1 cellular context compared by ENCODE assay signal in genomic region chr20:32463642-32464400, GRCh38.
A peak's percentile ranks its signal among the peaks of the same experiment; 100 is the strongest.
TF ChIP-seq lines count a peak whose summit lies in the region.

No MANE protein-coding gene starts in this region.

TF ChIP-seq in HepG2, 621 proteins besides CTCF, POLR2A, EP300 and RAD21 (continued from another document):
- TF ChIP-seq ZXDC (CRISPR knock-in tag; IDR thresholded peaks at IDR 0.05) (0 out of 2 replicates have a peak, but pooled peaks have one; percentile 10), FIP1L1 (IDR thresholded peaks at IDR 0.05; ENCODE audit: borderline replicate concordance, insufficient read depth, low read depth, low read length) (no peak), NR2F6 (IDR thresholded peaks at IDR 0.05) (peak; percentile 12; the same call in 1 of the 2 replicates), NR2F6 (CRISPR knock-in tag; IDR thresholded peaks at IDR 0.05) (0 out of 2 replicates have a peak, but pooled peaks have one; percentile 22), MTA1 (CRISPR knock-in tag; IDR thresholded peaks at IDR 0.05; ENCODE audit: borderline replicate concordance) (peak; percentile 71; the same call in 1 of the 2 replicates), SP4 (CRISPR knock-in tag; IDR thresholded peaks at IDR 0.05) (peak; percentile 38; the same call in 1 of the 2 replicates), ZNF546 (CRISPR knock-in tag; conservative IDR thresholded peaks at IDR 0.05) (0 out of 2 replicates have a peak, but pooled peaks have one; percentile 28), RARA (CRISPR knock-in tag; IDR thresholded peaks at IDR 0.05) (peak; percentile 55), ZFP91 (CRISPR knock-in tag; IDR thresholded peaks at IDR 0.05; ENCODE audit: borderline replicate concordance) (0 out of 2 replicates have a peak, but pooled peaks have one; percentile 12), ZNF143 (CRISPR knock-in tag; IDR thresholded peaks at IDR 0.05) (0 out of 2 replicates have a peak, but pooled peaks have one; percentile 6), ZBTB4 (CRISPR knock-in tag; IDR thresholded peaks at IDR 0.05; ENCODE audit: borderline replicate concordance) (peak; percentile 61; the same call in 1 of the 2 replicates), ZBTB10 (CRISPR knock-in tag; IDR thresholded peaks at IDR 0.05; ENCODE audit: borderline replicate concordance) (peak; percentile 24; the same call in 1 of the 2 replicates), RBM22 (optimal IDR thresholded peaks at IDR 0.05; ENCODE audit: low read length) (peak; percentile 77), ZSCAN21 (CRISPR knock-in tag; IDR thresholded peaks at IDR 0.05; ENCODE audit: borderline replicate concordance) (0 out of 2 replicates have a peak, but pooled peaks have one; percentile 23), ZNF629 (CRISPR knock-in tag; conservative IDR thresholded peaks at IDR 0.05) (0 out of 2 replicates have a peak, but pooled peaks have one; percentile 18), ZBTB38 (CRISPR knock-in tag; IDR thresholded peaks at IDR 0.05) (peak; percentile 66; the same call in 1 of the 2 replicates), HIC2 (CRISPR knock-in tag; IDR thresholded peaks at IDR 0.05; ENCODE audit: low read depth) (peak; percentile 54; the same call in 1 of the 2 replicates), NCOA1 (CRISPR knock-in tag; IDR thresholded peaks at IDR 0.05) (no peak), MBD4 (IDR thresholded peaks at IDR 0.05; ENCODE audit: borderline replicate concordance, low read length) (no peak), BRCA1 (CRISPR knock-in tag; IDR thresholded peaks at IDR 0.05) (no peak), RXRA (CRISPR knock-in tag; IDR thresholded peaks at IDR 0.05) (peak; percentile 39; the same call in 1 of the 2 replicates), HNRNPL (IDR thresholded peaks at IDR 0.05; ENCODE audit: low read depth, low read length) (peak; percentile 94), RBFOX2 (IDR thresholded peaks at IDR 0.05; ENCODE audit: low read depth, low read length) (peak; percentile 59), ZHX1 (CRISPR knock-in tag; IDR thresholded peaks at IDR 0.05; ENCODE audit: low read depth) (peak; percentile 51; the same call in 1 of the 2 replicates), PATZ1 (CRISPR knock-in tag; IDR thresholded peaks at IDR 0.05) (0 out of 2 replicates have a peak, but pooled peaks have one; percentile 8), ZNF281 (CRISPR knock-in tag; IDR thresholded peaks at IDR 0.05; ENCODE audit: borderline replicate concordance) (peak; percentile 64; the same call in 1 of the 2 replicates), ZNF563 (CRISPR knock-in tag; IDR thresholded peaks at IDR 0.05) (0 out of 2 replicates have a peak, but pooled peaks have one; percentile 3), ZNF296 (CRISPR knock-in tag; conservative IDR thresholded peaks at IDR 0.05) (no peak), MYC (CRISPR knock-in tag; IDR thresholded peaks at IDR 0.05; ENCODE audit: borderline replicate concordance) (peak; percentile 14; the same call in 1 of the 2 replicates), ZBTB7A (CRISPR knock-in tag; IDR thresholded peaks at IDR 0.05) (0 out of 2 replicates have a peak, but pooled peaks have one; percentile 34), HNRNPLL (IDR thresholded peaks at IDR 0.05; ENCODE audit: low read depth, low read length, poor library complexity, severe bottlenecking) (peak; percentile 15), TAF15 (IDR thresholded peaks at IDR 0.05; ENCODE audit: low read depth, low read length, poor library complexity, severe bottlenecking) (no peak), BORCS8-MEF2B (CRISPR knock-in tag; IDR thresholded peaks at IDR 0.05) (no peak), EEA1 (CRISPR knock-in tag; IDR thresholded peaks at IDR 0.05; ENCODE audit: borderline replicate concordance) (no peak), ZNF788 (CRISPR knock-in tag; IDR thresholded peaks at IDR 0.05; ENCODE audit: borderline replicate concordance) (0 out of 2 replicates have a peak, but pooled peaks have one; percentile 36)
